In the genomic region with DNA sequence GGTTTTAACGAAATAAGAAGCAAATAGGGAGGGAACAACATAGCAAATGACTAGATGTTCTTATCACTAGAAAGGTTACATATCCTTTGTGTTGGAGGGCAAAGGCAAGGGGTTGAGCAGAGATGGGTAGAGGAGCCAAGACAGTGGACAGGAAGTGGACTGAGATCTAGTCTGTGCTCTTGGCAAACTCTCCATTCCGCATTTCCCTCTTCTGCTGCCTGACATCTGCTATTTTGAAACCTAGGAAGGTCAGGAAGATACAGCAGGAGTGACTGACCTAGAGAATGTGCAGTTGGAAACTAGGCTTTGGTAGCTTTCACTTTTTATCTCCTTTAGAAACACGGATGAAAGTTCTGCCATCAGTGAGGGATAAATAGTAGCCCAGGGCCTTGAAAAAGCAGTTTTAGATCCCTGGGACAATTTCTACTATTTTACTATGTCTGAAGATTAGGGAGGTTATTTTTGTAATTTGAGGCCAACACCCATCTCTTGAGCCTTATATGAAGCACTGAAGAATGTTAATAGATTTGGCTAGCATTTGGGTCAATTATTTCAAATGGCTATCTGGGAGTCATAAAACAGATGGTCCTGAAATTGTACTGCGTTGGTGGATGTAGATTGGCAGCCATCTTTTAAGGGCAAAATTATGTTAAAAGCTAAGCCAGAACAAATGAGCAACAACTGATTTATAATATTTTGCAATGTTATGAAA, we compare ENCODE assay signal across 23 cellular contexts.
"Had no signal": no experiment of that assay in that cellular context is flagged by ENCODE, and none has a peak within 500 bp of the region (broad histone marks: within the 10 kb centered on the region; RNA-seq: fewer than 3 reads in every experiment).

No MANE protein-coding gene starts in this region.

- H3K27ac ChIP-seq: body of pancreas, left lung, suprapubic skin had no signal

- H3K4me3 Mint-ChIP-seq: activated CD8-positive, alpha-beta T cell treated with anti-CD3 and anti-CD28 coated beads for 36 hours; mesothelial cell of epicardium; type B pancreatic cell had no signal

- H3K27me3 ChIP-seq: body of pancreas, left lung, suprapubic skin had no signal

- DNase-seq: activated CD4-positive, alpha-beta T cell treated with anti-CD3 and anti-CD28 coated beads for 4 hours; activated CD8-positive, alpha-beta memory T cell treated with anti-CD3 and anti-CD28 coated beads, Interleukin-2, amount 50 U/mL, for 4 hours; activated CD8-positive, alpha-beta T cell treated with anti-CD3 and anti-CD28 coated beads for 36 hours; activated gamma-delta T cell; activated T-cell treated with anti-CD3 and anti-CD28 coated beads, Interleukin-2, amount 50 U/mL, for 48 hours; amniotic stem cell; body of pancreas; caudate nucleus; hippocampal formation; left lung; nucleus accumbens; right cardiac atrium; small intestine; stimulated activated CD4-positive, alpha-beta T cell treated with anti-CD3 and anti-CD28 coated beads, Interleukin-4, amount 100 ng/mL, for 4 hours; stimulated activated CD8-positive, alpha-beta memory T cell treated with anti-CD3 and anti-CD28 coated beads, Interleukin-4, amount 100 ng/mL, for 48 hours; stimulated activated naive CD4-positive, alpha-beta T cell treated with Interleukin-2 at 50 U/mL for 16 hours; T-helper 2 cell had no signal

- H3K4me3 ChIP-seq: body of pancreas, left lung, suprapubic skin had no signal

- H3K27me3 Mint-ChIP-seq: activated CD8-positive, alpha-beta T cell treated with anti-CD3 and anti-CD28 coated beads for 36 hours; progenitor cell of endocrine pancreas had no signal

- ATAC-seq: activated CD8-positive, alpha-beta T cell treated with anti-CD3 and anti-CD28 coated beads for 36 hours; activated naive CD4-positive, alpha-beta T cell treated with anti-CD3 and anti-CD28 coated beads, Interleukin-2, amount 50 U/mL, for 72 hours; body of pancreas; esophagus mucosa; left lung; right cardiac atrium had no signal

- H3K36me3 ChIP-seq: left lung, suprapubic skin had no signal

- H3K9me3 ChIP-seq: body of pancreas, left lung, suprapubic skin had no signal

- H3K36me3 Mint-ChIP-seq: mesothelial cell of epicardium, type B pancreatic cell had no signal

- H3K27ac Mint-ChIP-seq: activated CD8-positive, alpha-beta T cell treated with anti-CD3 and anti-CD28 coated beads for 36 hours; activated naive CD4-positive, alpha-beta T cell treated with anti-CD3 and anti-CD28 coated beads, Interleukin-2, amount 50 U/mL, for 72 hours; mesothelial cell of epicardium; progenitor cell of endocrine pancreas; type B pancreatic cell had no signal
